ENCODE assay signal across 8 cellular contexts in genomic region chr17:8152981-8153549, GRCh38. TPM values are rescaled to one million over a fixed set of nuclear protein-coding genes. Genes with fewer than 3 reads are reported as not detected.
DNase-seq lines count a peak whose midpoint lies in the region; ATAC-seq and TF ChIP-seq lines count a peak whose summit lies in the region.

No MANE protein-coding gene starts in this region.

- 83 to 84% methylated on average over 9 of the region's 9 CpGs for WGBS in ectodermal cell, 2 experiments

- TF ChIP-seq CTCF in AG04450 (IDR thresholded peaks at IDR 0.05; ENCODE audit: low read depth, low read length) (no peak), nephron (IDR thresholded peaks at IDR 0.05; ENCODE audit: unreplicated experiment in 3 of 3) (no peak)

- H3K36me3 Mint-ChIP-seq in IgD-negative memory B cell (peaks cover 3% of the 10 kb centered on the region), nephron (ENCODE audit: low read depth) (peaks cover 9% of the 10 kb centered on the region)

- DNase-seq in AG04450 (ENCODE audit: low read depth, low spot score) = no peak
- no peak for DNase-seq in hypothalamus (lab: John Stamatoyannopoulos, UW)
- DNase-seq in dedifferentiated amniotic fluid mesenchymal stem cell (ENCODE audit: extremely low spot score) = no peak

- peaks cover 5% of the 10 kb centered on the region for H3K27me3 Mint-ChIP-seq in IgD-negative memory B cell
- H3K27me3 Mint-ChIP-seq in nephron (ENCODE audit: low read depth) = no peaks in the 10 kb centered on the region

- CTCF ChIA-PET in AG04450 (lab: Charles Lee) = interaction anchor here (0.7 to 1.4 kb wide), 2 partner anchors 34 to 234 kb away, joined by 4 read pairs; partner anchors contain the start of gene ALOXE3

- H3K27me3 ChIP-seq in AG04450 (ENCODE audit: control insufficient read depth, insufficient read depth, low read length) (no peaks in the 10 kb centered on the region), ectodermal cell (ENCODE audit: control insufficient read depth, insufficient read depth, low read length, poor library complexity, severe bottlenecking) (no peaks in the 10 kb centered on the region)

- H3K27ac Mint-ChIP-seq in IgD-negative memory B cell (peak overlapping the region in 2 of 3 donors; percentile 71 to 96), nephron (peak overlapping the region in 2 of 3 experiments; percentile 98 to 100)

- peaks cover 18 to 28% (median 28%) of the 10 kb centered on the region in 3 donors for H3K4me1 Mint-ChIP-seq in IgD-negative memory B cell
- H3K4me1 Mint-ChIP-seq in nephron = peaks cover 6% of the 10 kb centered on the region

- POLR2A ChIA-PET in AG04450 (lab: Yijun Ruan, JAX) = interaction anchor here (0.7 to 3.0 kb wide), 5 partner anchors 13 to 644 kb away, joined by 3 to 14 read pairs (median 4); no protein-coding TSS in a partner anchor

- H3K27ac ChIP-seq in AG04450 (ENCODE audit: low read depth, low read length) (peak overlapping the region; percentile 100), ectodermal cell (ENCODE audit: insufficient read depth, low read depth, low read length, poor library complexity, severe bottlenecking) (peak overlapping the region; percentile 85)

- no peak overlapping the region for H3K4me3 ChIP-seq in AG04450 (ENCODE audit: low read depth, low read length)
- H3K4me3 ChIP-seq in ectodermal cell (ENCODE audit: insufficient read depth, low read depth, low read length) = no peak overlapping the region

- H3K4me1 ChIP-seq in ectodermal cell (ENCODE audit: control insufficient read depth, insufficient read depth, low read length) = peaks cover 18% of the 10 kb centered on the region

- H3K9me3 Mint-ChIP-seq in IgD-negative memory B cell (no peaks in the 10 kb centered on the region), nephron (no peaks in the 10 kb centered on the region)

- H3K36me3 ChIP-seq in ectodermal cell (ENCODE audit: control insufficient read depth, insufficient read depth, low read length) = peaks cover 12% of the 10 kb centered on the region

- no peaks in the 10 kb centered on the region; the same call in 1 of the 2 replicates for H3K9me3 ChIP-seq in AG04450 (ENCODE audit: control insufficient read depth, insufficient read depth, low read length)
- no peaks in the 10 kb centered on the region for H3K9me3 ChIP-seq in ectodermal cell (ENCODE audit: control insufficient read depth, low read length)

- ATAC-seq in GM19452 (IDR thresholded peaks at IDR 0.05; ENCODE audit: unreplicated experiment) (no peak), GM18520 (IDR thresholded peaks at IDR 0.05; ENCODE audit: unreplicated experiment) (no peak)

- H3K4me3 Mint-ChIP-seq in IgD-negative memory B cell = peak overlapping the region in 1 of 4 donors; percentile 32
- H3K4me3 Mint-ChIP-seq in nephron = peak overlapping the region; percentile 91 to 95 (median 93)

RNA-seq across cellular contexts. Expression of gene PER1, which starts 0.9 kb away (rescaled TPM):
- polyA plus RNA-seq in AG04450 (2011; rRNA removed) (3.1 and 5.5 TPM in 2 replicates), IgD-negative memory B cell (12.6 TPM)
- 11.4 and 19.0 TPM in 2 replicates for polyA minus RNA-seq in AG04450 (2011; rRNA and poly(A)+ RNA removed)
- 20.6 TPM for polyA plus RNA-seq in ectodermal cell (2013, experiment 1 of 4)
- 22.6 TPM for polyA plus RNA-seq in ectodermal cell (2013, experiment 2 of 4)
- polyA plus RNA-seq in ectodermal cell (2013, experiment 3 of 4) = 20.0 TPM
- polyA plus RNA-seq in ectodermal cell (2013, experiment 4 of 4) = 21.2 TPM

RNA-seq across cellular contexts. Expression of gene VAMP2, which starts 9.7 kb away (rescaled TPM):
- 20.8 and 24.3 TPM in 2 replicates for polyA plus RNA-seq in AG04450 (2011; rRNA removed)
- polyA minus RNA-seq in AG04450 (2011; rRNA and poly(A)+ RNA removed) = 9.4 and 13.1 TPM in 2 replicates
- 83.7 TPM for polyA plus RNA-seq in IgD-negative memory B cell
- polyA plus RNA-seq in ectodermal cell (2013, experiment 1 of 4) = 50.3 TPM
- polyA plus RNA-seq in ectodermal cell (2013, experiment 2 of 4) = 44.8 TPM
- 38.2 TPM for polyA plus RNA-seq in ectodermal cell (2013, experiment 3 of 4)
- 47.1 TPM for polyA plus RNA-seq in ectodermal cell (2013, experiment 4 of 4)

RNA-seq across cellular contexts. Expression of gene TMEM107, which starts 23.1 kb away (rescaled TPM):
- polyA plus RNA-seq in AG04450 (2011; rRNA removed) = 8.7 and 9.6 TPM in 2 replicates
- polyA minus RNA-seq in AG04450 (2011; rRNA and poly(A)+ RNA removed) = 68.2 and 152 TPM in 2 replicates
- 35.2 TPM for polyA plus RNA-seq in IgD-negative memory B cell
- 18.8 TPM for polyA plus RNA-seq in ectodermal cell (2013, experiment 1 of 4)
- polyA plus RNA-seq in ectodermal cell (2013, experiment 2 of 4) = 18.2 TPM
- polyA plus RNA-seq in ectodermal cell (2013, experiment 3 of 4) = 31.3 TPM
- 28.9 TPM for polyA plus RNA-seq in ectodermal cell (2013, experiment 4 of 4)

RNA-seq across cellular contexts. Expression of gene HES7, which starts 29.2 kb away (rescaled TPM):
- not detected in 2 replicates for polyA plus RNA-seq in AG04450 (2011; rRNA removed)
- polyA minus RNA-seq in AG04450 (2011; rRNA and poly(A)+ RNA removed) = not detected in 2 replicates
- not detected for polyA plus RNA-seq in IgD-negative memory B cell
- not detected for polyA plus RNA-seq in ectodermal cell (2013, experiment 1 of 4)
- 0.21 TPM for polyA plus RNA-seq in ectodermal cell (2013, experiment 2 of 4)
- polyA plus RNA-seq in ectodermal cell (2013, experiment 3 of 4) = 0.91 TPM
- 0.53 TPM for polyA plus RNA-seq in ectodermal cell (2013, experiment 4 of 4)

RNA-seq across cellular contexts. Expression of gene ALOXE3, which starts 34.8 kb away (rescaled TPM):
- polyA plus RNA-seq in AG04450 (2011; rRNA removed) (0.04 and 0.05 TPM in 2 replicates), IgD-negative memory B cell (not detected)
- polyA minus RNA-seq in AG04450 (2011; rRNA and poly(A)+ RNA removed) = 0.09 TPM in 1 of 2 replicates, not detected in the other
- polyA plus RNA-seq in ectodermal cell (2013, experiment 1 of 4) = not detected
- not detected for polyA plus RNA-seq in ectodermal cell (2013, experiment 2 of 4)
- not detected for polyA plus RNA-seq in ectodermal cell (2013, experiment 3 of 4)
- polyA plus RNA-seq in ectodermal cell (2013, experiment 4 of 4) = not detected
